30 cellular contexts compared by ENCODE assay signal in the genomic region with DNA sequence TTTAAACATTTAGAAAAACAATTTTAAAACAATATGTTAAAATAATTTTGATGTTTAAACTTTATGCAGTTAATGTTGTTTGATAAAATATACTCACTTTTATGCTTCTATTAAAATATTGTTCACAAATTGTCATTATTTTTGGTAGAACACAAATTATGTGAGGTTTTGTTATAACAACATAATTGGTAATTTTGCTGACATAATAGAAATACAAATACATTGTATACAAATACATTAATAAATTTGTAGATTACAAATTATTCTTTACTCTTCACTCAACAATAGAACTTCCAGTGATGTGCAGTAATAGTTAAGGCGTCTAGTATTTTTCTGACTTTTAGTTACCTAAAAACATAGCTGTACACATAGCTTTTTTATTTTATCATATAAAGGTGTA.
"Had no signal": no experiment of that assay in that cellular context is flagged by ENCODE, and none has a peak within 500 bp of the region (broad histone marks: within the 10 kb centered on the region; RNA-seq: fewer than 3 reads in every experiment).

No MANE protein-coding gene starts in this region.

- H3K9me3 ChIP-seq: adrenal gland had no signal

- H3K36me3 ChIP-seq: adrenal gland, breast epithelium, cardiac muscle cell, esophagus squamous epithelium, gastroesophageal sphincter, heart right ventricle had no signal

- H3K4me3 ChIP-seq: adrenal gland, breast epithelium, cardiac muscle cell, coronary artery, dorsolateral prefrontal cortex, esophagus squamous epithelium, gastroesophageal sphincter, heart right ventricle had no signal

- H3K27me3 ChIP-seq: adrenal gland, breast epithelium, cardiac muscle cell, dorsolateral prefrontal cortex, esophagus squamous epithelium, gastroesophageal sphincter, heart right ventricle had no signal

- FAIRE-seq: endothelial cell of umbilical vein had no signal

- H3K4me1 ChIP-seq: adrenal gland, breast epithelium, esophagus squamous epithelium, gastroesophageal sphincter, heart right ventricle had no signal

- DNase-seq: activated CD4-positive, alpha-beta memory T cell treated with anti-CD3 and anti-CD28 coated beads for 36 hours; activated CD4-positive, alpha-beta T cell treated with anti-CD3 and anti-CD28 coated beads for 36 hours; activated CD4-positive, alpha-beta T cell treated with anti-CD3 and anti-CD28 coated beads, Interleukin-2, amount 10 ng/mL, durations not matched to agents 24 days and 14 days; activated CD4-positive, CD25-positive, alpha-beta regulatory T cell; activated CD4-positive, CD25-positive, alpha-beta regulatory T cell treated with anti-CD3 and anti-CD28 coated beads, Interleukin-2, amount 50 U/mL, for 72 hours; activated CD8-positive, alpha-beta memory T cell treated with anti-CD3 and anti-CD28 coated beads, Interleukin-2, amount 10 ng/mL, durations not matched to agents 7 days and 5 days; activated CD8-positive, alpha-beta memory T cell treated with anti-CD3 and anti-CD28 coated beads, Interleukin-2, amount 50 U/mL, for 4 hours; activated CD8-positive, alpha-beta T cell treated with anti-CD3 and anti-CD28 coated beads, Interleukin-2, amount 10 ng/mL, durations not matched to agents 7 days and 5 days; activated effector memory CD4-positive, alpha-beta T cell treated with anti-CD3 and anti-CD28 coated beads, Interleukin-2, amount 50 U/mL, for 16 hours; activated naive CD4-positive, alpha-beta T cell treated with anti-CD3 and anti-CD28 coated beads for 36 hours; activated naive CD8-positive, alpha-beta T cell treated with anti-CD3 and anti-CD28 coated beads for 36 hours; activated naive CD8-positive, alpha-beta T cell treated with anti-CD3 and anti-CD28 coated beads, Interleukin-2, amount 50 U/mL, for 24 hours; activated T-cell treated with anti-CD3 and anti-CD28 coated beads, Interleukin-2, amount 50 U/mL, for 1 hour; activated T-cell treated with anti-CD3 and anti-CD28 coated beads, Interleukin-2, amount 50 U/mL, for 48 hours; adrenal gland; amygdala; aorta; central memory CD4-positive, alpha-beta T cell; cerebellar nuclear complex; dorsolateral prefrontal cortex; effector memory CD8-positive, alpha-beta T cell; esophagus squamous epithelium; foreskin melanocyte; heart right ventricle had no signal

- H3K27ac ChIP-seq: adrenal gland, breast epithelium, cardiac muscle cell, coronary artery, dorsolateral prefrontal cortex, epithelial cell of prostate, esophagus squamous epithelium, gastroesophageal sphincter, heart right ventricle had no signal

- ATAC-seq: activated CD4-positive, alpha-beta T cell treated with anti-CD3 and anti-CD28 coated beads for 36 hours; activated CD8-positive, alpha-beta memory T cell treated with anti-CD3 and anti-CD28 coated beads, Interleukin-2, amount 10 ng/mL, durations not matched to agents 7 days and 5 days; activated CD8-positive, alpha-beta T cell treated with anti-CD3 and anti-CD28 coated beads, Interleukin-2, amount 10 ng/mL, durations not matched to agents 7 days and 5 days; activated naive CD8-positive, alpha-beta T cell treated with anti-CD3 and anti-CD28 coated beads, Interleukin-2, amount 50 U/mL, for 24 hours; effector memory CD8-positive, alpha-beta T cell; gastroesophageal sphincter; heart right ventricle had no signal
